Comparison of ENCODE assay signal across 8 cellular contexts in the genomic region with DNA sequence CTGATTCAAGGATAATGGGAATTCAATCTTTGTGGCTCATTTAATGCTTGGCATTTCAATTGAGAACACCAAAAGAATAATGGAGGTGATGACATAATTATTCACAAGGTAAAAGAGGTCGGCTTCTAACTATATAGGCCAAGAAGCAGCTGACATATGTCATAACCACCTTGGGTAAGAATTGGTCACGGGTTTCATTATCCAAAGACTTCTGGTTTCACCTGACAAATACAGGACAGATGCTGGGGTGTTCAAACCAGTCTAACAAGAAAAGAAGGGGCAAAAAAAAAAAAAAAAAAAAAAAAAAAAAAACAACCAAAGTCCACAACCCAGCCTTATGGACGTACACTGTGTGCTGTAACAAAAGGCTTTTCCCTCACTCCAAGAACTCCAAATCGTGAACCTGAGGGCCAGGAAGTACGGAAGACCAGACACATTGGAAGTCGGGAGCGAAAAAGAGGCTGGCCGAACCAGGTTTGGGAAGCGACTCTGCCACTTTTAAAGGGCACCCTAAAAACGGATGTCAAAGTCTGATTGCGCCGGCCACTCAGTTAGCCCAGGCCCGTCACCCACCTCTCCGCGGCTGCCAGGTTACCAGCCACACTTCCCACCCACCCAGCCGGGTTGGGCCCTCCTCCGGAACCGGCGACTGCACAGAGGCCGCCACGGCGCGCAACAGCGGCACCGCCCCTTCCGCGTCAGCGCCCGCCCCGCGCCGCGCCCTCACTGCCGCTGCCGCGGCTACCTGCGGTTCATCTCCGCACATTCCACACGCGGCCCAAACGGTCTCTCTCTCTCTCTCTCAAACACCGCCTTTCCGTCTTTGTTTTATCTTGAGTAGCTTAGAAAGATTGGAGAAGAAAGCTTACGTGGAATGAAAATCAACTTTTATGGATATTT.
A peak's percentile ranks its signal among the peaks of the same experiment; 100 is the strongest.
DNase-seq lines count a peak whose midpoint lies in the region; FAIRE-seq and TF ChIP-seq lines count a peak whose summit lies in the region.

A gene with protein sequence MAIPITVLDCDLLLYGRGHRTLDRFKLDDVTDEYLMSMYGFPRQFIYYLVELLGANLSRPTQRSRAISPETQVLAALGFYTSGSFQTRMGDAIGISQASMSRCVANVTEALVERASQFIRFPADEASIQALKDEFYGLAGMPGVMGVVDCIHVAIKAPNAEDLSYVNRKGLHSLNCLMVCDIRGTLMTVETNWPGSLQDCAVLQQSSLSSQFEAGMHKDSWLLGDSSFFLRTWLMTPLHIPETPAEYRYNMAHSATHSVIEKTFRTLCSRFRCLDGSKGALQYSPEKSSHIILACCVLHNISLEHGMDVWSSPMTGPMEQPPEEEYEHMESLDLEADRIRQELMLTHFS (minus strand): TSS at position 677 of the 900 bp plus-strand sequence. CDS start 990 bp downstream, outside the sequence.

- H3K4me1 ChIP-seq in neuron (ENCODE audit: insufficient read depth, low read length): peaks cover 19% of the 10 kb centered on the region

- peak; percentile 90 for DNase-seq in ELR (ENCODE audit: low read depth)
- DNase-seq in H54 (ENCODE audit: insufficient read length, low spot score): peak; percentile 96
- peak; percentile 90 for DNase-seq in LoVo (ENCODE audit: low spot score)
- peak; percentile 90 for DNase-seq in activated gamma-delta T cell treated with anti-CD3 and anti-CD28 coated beads, Interleukin-2, amount 50 U/mL, for 16 hours (ENCODE audit: low read depth)
- peak; percentile 86 for DNase-seq in foreskin melanocyte
- peak; percentile 69 for DNase-seq in stromal cell of bone marrow (ENCODE audit: low read depth)

- peak within 1 kb of the TSS; percentile 84 for H3K4me3 ChIP-seq in neuron (ENCODE audit: low read length)

- H3K27me3 ChIP-seq in neuron (ENCODE audit: insufficient read depth, low read length): no peaks in the 10 kb centered on the region

- TF ChIP-seq POLR2A in H54 (IDR thresholded peaks at IDR 0.05; ENCODE audit: low read depth, low read length) (peak; percentile 92), Raji (IDR thresholded peaks at IDR 0.05; ENCODE audit: insufficient read depth, low read depth, low read length) (peak; percentile 77)

- FAIRE-seq in H54 (lab: Jason Lieb, UNC): peak; percentile 36

- H3K36me3 ChIP-seq in neuron (ENCODE audit: insufficient read depth, low read length): peaks cover 14% of the 10 kb centered on the region

- H2AFZ ChIP-seq in neuron (ENCODE audit: low read depth, low read length): peak within 1 kb of the TSS; percentile 85

- no peaks in the 10 kb centered on the region for H3K9me3 ChIP-seq in neuron (ENCODE audit: low read length)

Comparison
In these comparisons a context has a peak if more than half of its experiments do, and no peak if none do; other contexts are left out.
1. Peak in every context shown above with its lines: DNase-seq and H3K4me3 ChIP-seq.